Comparison of ENCODE assay signal across 8 cellular contexts in the genomic region with DNA sequence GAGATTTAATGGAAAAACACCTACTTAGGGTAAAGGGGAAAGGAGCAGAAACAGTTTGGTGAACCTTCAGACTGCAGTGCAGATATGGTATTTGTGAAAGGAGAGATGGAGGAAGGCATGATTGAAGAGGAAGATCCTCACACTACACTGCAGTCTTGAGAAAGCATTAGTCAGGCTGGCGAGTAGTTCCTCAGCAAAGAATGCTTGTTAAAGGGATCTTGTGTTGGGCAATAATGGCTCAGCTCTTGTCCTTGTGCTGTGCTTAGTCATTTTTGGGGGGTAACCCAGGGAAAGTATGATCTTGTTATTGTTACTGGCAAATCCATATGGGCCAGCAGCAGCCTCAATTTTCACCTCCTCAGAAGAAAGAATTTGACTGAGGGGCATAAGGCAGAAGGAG. TPM values are rescaled to one million over a fixed set of nuclear protein-coding genes. Genes with fewer than 3 reads are reported as not detected.
DNase-seq lines count a peak whose midpoint lies in the region; TF ChIP-seq lines count a peak whose summit lies in the region.
"Not testable (repeated sequence)": the region's sequence is repeated elsewhere in the genome, so short reads cannot be mapped to it uniquely, and the experiment has no call there.

No MANE protein-coding gene starts in this region.

- not testable (repeated sequence) for H3K4me2 ChIP-seq in osteoblast (ENCODE audit: insufficient read depth, low read length)

- not testable (repeated sequence) for H3K9me3 ChIP-seq in osteoblast (ENCODE audit: low read depth, low read length)

- H4K20me1 ChIP-seq in osteoblast (ENCODE audit: insufficient read depth, low read length), result not testable (repeated sequence)

- H2AFZ ChIP-seq in osteoblast (ENCODE audit: low read length), result not testable (repeated sequence)

- not testable (repeated sequence) for H3K79me2 ChIP-seq in osteoblast (ENCODE audit: insufficient read depth, low read length)

- H3K4me1 ChIP-seq in osteoblast (ENCODE audit: insufficient read depth, low read length), result not testable (repeated sequence)

- H3K27ac ChIP-seq in osteoblast (ENCODE audit: low read depth, low read length), result not testable (repeated sequence)

- TF ChIP-seq CTCF in AG09319 (IDR thresholded peaks at IDR 0.05; ENCODE audit: low read depth, low read length); epithelial cell of esophagus (IDR thresholded peaks at IDR 0.05; ENCODE audit: insufficient read depth, low read depth, low read length, missing control alignments); fibroblast of pulmonary artery (IDR thresholded peaks at IDR 0.05; ENCODE audit: low read length, missing control alignments); osteoblast (IDR thresholded peaks at IDR 0.05; ENCODE audit: extremely low read depth, low read depth, low read length): not testable (repeated sequence)

- peak; percentile 3 for DNase-seq in AG09319 (ENCODE audit: extremely low read depth, low read depth)
- DNase-seq in GM04503 (ENCODE audit: low read depth), result peak; percentile 58
- peak; percentile 13 for DNase-seq in LHCN-M2 (ENCODE audit: low read depth)
- peak; percentile 11 for DNase-seq in NCI-H226
- peak; percentile 76 for DNase-seq in amniotic epithelial cell (ENCODE audit: low read depth)
- peak; percentile 73 for DNase-seq in epithelial cell of esophagus (ENCODE audit: low read depth)
- DNase-seq in fibroblast of pulmonary artery (ENCODE audit: low read depth), result peak; percentile 35
- DNase-seq in osteoblast (ENCODE audit: insufficient read length, low spot score, missing footprints), result peak; percentile 54

- not testable (repeated sequence) for H3K36me3 ChIP-seq in osteoblast (ENCODE audit: insufficient read depth, low read length)

- H3K4me3 ChIP-seq in epithelial cell of esophagus (ENCODE audit: low read length); fibroblast of pulmonary artery (replicated peaks; ENCODE audit: low read depth, low read length); osteoblast (ENCODE audit: insufficient read depth, low read length): not testable (repeated sequence)

- H3K27me3 ChIP-seq in osteoblast (ENCODE audit: insufficient read depth, low read length), result not testable (repeated sequence)

RNA-seq across cellular contexts. Expression of gene ASAH2B, which starts 40.3 kb away (rescaled TPM):
- 2.9 and 3.3 TPM in 2 replicates for total RNA-seq in LHCN-M2 (2014; rRNA removed)
- polyA plus RNA-seq in LHCN-M2 (2012), result 1.9 TPM
- total RNA-seq in osteoblast, result 3.3 and 3.5 TPM in 2 replicates

Comparison
In these comparisons a context has a peak if more than half of its experiments do, and no peak if none do; other contexts are left out.
1. DNase-seq: peak in every context shown above with its lines; median percentile 76 in amniotic epithelial cell; 73 in epithelial cell of esophagus; 58 in GM04503; 54 in osteoblast; 35 in fibroblast of pulmonary artery; 13 in LHCN-M2; 11 in NCI-H226; 3 in AG09319.